In the genomic region with DNA sequence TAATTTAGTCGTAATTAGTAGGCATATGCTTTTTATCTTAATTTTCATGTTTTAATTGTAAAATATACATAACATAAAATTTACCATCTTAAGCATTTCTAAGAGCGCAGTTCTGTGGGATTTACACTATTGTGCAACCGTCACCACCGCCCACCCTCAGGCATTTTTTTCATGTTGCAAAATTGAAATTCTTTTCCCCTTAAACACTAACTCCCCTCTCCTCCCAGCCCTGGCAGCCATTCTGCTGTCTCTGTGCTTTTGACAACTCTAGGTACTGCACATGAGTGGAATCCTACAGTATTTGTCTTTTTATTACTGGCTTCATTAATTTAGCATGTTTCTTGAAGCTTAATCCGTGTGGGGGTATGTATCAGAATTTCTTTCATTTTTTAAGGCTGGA, we compare ENCODE assay signal across 9 cellular contexts. TPM values are rescaled to one million over a fixed set of nuclear protein-coding genes. Genes with fewer than 3 reads are reported as not detected.
DNase-seq lines count a peak whose midpoint lies in the region; ATAC-seq and TF ChIP-seq lines count a peak whose summit lies in the region.
"Had no signal": no experiment of that assay in that cellular context is flagged by ENCODE, and none has a peak within 500 bp of the region (broad histone marks: within the 10 kb centered on the region; RNA-seq: fewer than 3 reads in every experiment).

No MANE protein-coding gene starts in this region.

- H3K4me1 ChIP-seq in neutrophil (ENCODE audit: control insufficient read depth in 1 of 2, insufficient read depth in 1 of 2, low read depth in 1 of 2, low read length in 1 of 2) (peaks cover 67% of the 10 kb centered on the region in 2 experiments), esophagus muscularis mucosa (no peaks in the 10 kb centered on the region)

- peak; percentile 52 for DNase-seq in Daoy (ENCODE audit: low read depth)
- DNase-seq in NCI-H226, result peak; percentile 79
- DNase-seq in central memory CD8-positive, alpha-beta T cell (ENCODE audit: low spot score in 2 of 2), result no peak
- no peak for DNase-seq in NCI-H2196 treated with DMSO at 0.1 percent for 48 hours (lab: John Stamatoyannopoulos, UW; ENCODE audit: unreplicated experiment)
- DNase-seq in esophagus muscularis mucosa (ENCODE audit: extremely low spot score), result no peak
- DNase-seq: effector CD8-positive, alpha-beta T cell; GDM1 had no signal

- no peaks in the 10 kb centered on the region for H3K27me3 Mint-ChIP-seq in central memory CD8-positive, alpha-beta T cell

- no peak for ATAC-seq in central memory CD8-positive, alpha-beta T cell (replicated peaks; ENCODE audit: extremely low read depth, poor library complexity, severe bottlenecking)
- ATAC-seq in activated CD4-positive, CD25-positive, alpha-beta regulatory T cell treated with anti-CD3 and anti-CD28 coated beads, Interleukin-2, amount 50 U/mL, for 24 hours, result no peak

- peaks cover 45% of the 10 kb centered on the region for H3K36me3 ChIP-seq in neutrophil
- H3K36me3 ChIP-seq in esophagus muscularis mucosa, result no peaks in the 10 kb centered on the region

- TF ChIP-seq POLR2A in esophagus muscularis mucosa (IDR thresholded peaks at IDR 0.05; ENCODE audit: low read depth), result no peak

- no peaks in the 10 kb centered on the region for H3K9me3 Mint-ChIP-seq in central memory CD8-positive, alpha-beta T cell

- H3K4me3 ChIP-seq in neutrophil (ENCODE audit: low read depth in 1 of 2, low read length in 1 of 2) (no peak overlapping the region), esophagus muscularis mucosa (no peak overlapping the region)

- intact Hi-C loops in esophagus muscularis mucosa (cut with DNase I), result no loop called here

- 65% methylated on average over 5 of the region's 5 CpGs for WGBS in esophagus muscularis mucosa

- no peaks in the 10 kb centered on the region for H3K27me3 ChIP-seq in neutrophil
- H3K27me3 ChIP-seq in esophagus muscularis mucosa, result peaks cover 0 to 11% (median 0%) of the 10 kb centered on the region in 4 donors

- H3K27ac Mint-ChIP-seq in central memory CD8-positive, alpha-beta T cell (ENCODE audit: low read depth), result no peak overlapping the region

- TF ChIP-seq CTCF in neutrophil (IDR thresholded peaks at IDR 0.05) (no peak), esophagus muscularis mucosa (IDR thresholded peaks at IDR 0.05) (no peak)

- H3K27ac ChIP-seq in neutrophil, result peak overlapping the region; percentile 65
- H3K27ac ChIP-seq in esophagus muscularis mucosa (replicated peaks in 1 of 4), result no peak overlapping the region

- H3K9me3 ChIP-seq in neutrophil, result no peaks in the 10 kb centered on the region
- H3K9me3 ChIP-seq in esophagus muscularis mucosa, result no peaks in the 10 kb centered on the region

- peaks cover 72% of the 10 kb centered on the region for H3K4me1 Mint-ChIP-seq in central memory CD8-positive, alpha-beta T cell

- no peak for TF ChIP-seq EP300 in esophagus muscularis mucosa (IDR thresholded peaks at IDR 0.05)

- H3K36me3 Mint-ChIP-seq in central memory CD8-positive, alpha-beta T cell (ENCODE audit: insufficient read depth), result peaks cover 41% of the 10 kb centered on the region

- peak overlapping the region; percentile 7 for H3K4me3 Mint-ChIP-seq in central memory CD8-positive, alpha-beta T cell

RNA-seq across cellular contexts. Expression of gene PIK3CD, which starts 7.8 kb away (rescaled TPM):
- total RNA-seq in Daoy (2014; rRNA removed; shearing (Covaris generic)), result 10.4 and 11.1 TPM in 2 replicates
- 10 to 100 TPM in 3 of 4 donors, 1 to 10 TPM in 1; 7.9 to 30.4 (median 13.9) TPM for total RNA-seq in esophagus muscularis mucosa

Comparison
In these comparisons a context has a peak if more than half of its experiments do, and no peak if none do; other contexts are left out.
1. DNase-seq: peak in Daoy (single experiment) and NCI-H226 (single experiment); none in central memory CD8-positive, alpha-beta T cell (0 of 2), NCI-H2196 treated with DMSO at 0.1 percent for 48 hours (single experiment) and esophagus muscularis mucosa (single experiment).